ENCODE assay signal across 7 cellular contexts in the genomic region with DNA sequence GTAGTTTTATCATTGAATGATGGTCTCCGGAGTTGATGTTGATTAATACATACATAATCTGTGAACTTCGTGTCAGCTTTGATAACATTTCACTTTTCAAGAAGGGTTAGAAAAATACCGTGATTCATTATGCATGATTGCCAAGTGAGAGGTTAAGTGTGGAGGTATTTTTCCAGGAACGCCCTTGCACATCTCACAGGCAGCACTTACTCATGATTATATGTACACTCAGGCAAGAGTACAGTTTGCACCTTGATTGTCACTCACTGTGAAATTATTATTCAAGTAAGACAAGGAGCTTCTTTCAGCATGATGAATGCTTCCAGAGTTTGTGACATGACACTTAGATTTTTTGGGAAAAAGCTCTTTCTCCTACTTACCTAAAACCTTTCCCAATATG.
DNase-seq lines count a peak whose midpoint lies in the region; ATAC-seq and TF ChIP-seq lines count a peak whose summit lies in the region.
"Not testable (repeated sequence)": the region's sequence is repeated elsewhere in the genome, so short reads cannot be mapped to it uniquely, and the experiment has no call there.

No MANE protein-coding gene starts in this region.

- not testable (repeated sequence) for H3K9me3 ChIP-seq in PC-3 (ENCODE audit: low read length); RWPE2 (ENCODE audit: severe bottlenecking); left lung; lung (ENCODE audit: control insufficient read depth in 2 of 2, insufficient read depth in 1 of 2, low read length in 1 of 2)

- not testable (repeated sequence) for H4K20me1 ChIP-seq in PC-3 (ENCODE audit: low read length)

- H3K4me1 ChIP-seq in PC-3 (ENCODE audit: insufficient read depth, low read length); RWPE2 (ENCODE audit: insufficient read depth, poor library complexity, severe bottlenecking); foreskin keratinocyte; left lung; lung (ENCODE audit: control insufficient read depth in 2 of 2, insufficient read depth in 2 of 2, low read length in 2 of 2): not testable (repeated sequence)

- POLR2A ChIA-PET in PC-3 (lab: Charles Lee; ENCODE audit: unreplicated experiment): not testable (repeated sequence)

- H3K79me2 ChIP-seq in PC-3 (ENCODE audit: low read length): not testable (repeated sequence)

- TF ChIP-seq CTCF in PC-3 (conservative IDR thresholded peaks at IDR 0.05; ENCODE audit: low read depth, low read length); RWPE2 (IDR thresholded peaks at IDR 0.05; ENCODE audit: poor library complexity, severe bottlenecking); foreskin keratinocyte (conservative IDR thresholded peaks at IDR 0.05); left lung (IDR thresholded peaks at IDR 0.05); lung (IDR thresholded peaks at IDR 0.05; ENCODE audit: control extremely low read depth, extremely low read depth); omental fat pad (IDR thresholded peaks at IDR 0.05): not testable (repeated sequence)

- BruUV-seq in PC-3 (replicated peaks; lab: Mats Ljungman, UMichigan): not testable (repeated sequence)

- H3K36me3 ChIP-seq in PC-3 (ENCODE audit: low read depth, low read length); RWPE2 (ENCODE audit: low read depth); left lung; lung (ENCODE audit: control insufficient read depth in 2 of 2, insufficient read depth in 2 of 2, low read length in 2 of 2): not testable (repeated sequence)

- not testable (repeated sequence) for H3K27ac ChIP-seq in PC-3 (ENCODE audit: low read length); RWPE2 (ENCODE audit: poor library complexity, severe bottlenecking); foreskin keratinocyte; left lung; lung (ENCODE audit: low read depth in 1 of 2, low read length in 1 of 2)

- intact Hi-C loops in PC-3 (cut with micrococcal nuclease); left lung (cut with DNase I): not testable (repeated sequence)

- H3K4me3 ChIP-seq in PC-3 (ENCODE audit: low read length); RWPE2 (ENCODE audit: severe bottlenecking); left lung; lung: not testable (repeated sequence)

- H2AFZ ChIP-seq in PC-3 (ENCODE audit: low read length): not testable (repeated sequence)

- H3K9me2 ChIP-seq in PC-3 (replicated peaks; ENCODE audit: low read length): not testable (repeated sequence)

- not testable (repeated sequence) for DNase-seq in PC-3; RWPE2 (ENCODE audit: low spot score); foreskin keratinocyte; left lung; lung (ENCODE audit: low spot score); omental fat pad (ENCODE audit: low spot score)

- H3K9ac ChIP-seq in PC-3 (ENCODE audit: low read length): not testable (repeated sequence)

- ATAC-seq in PC-3 (peak; percentile 55), RWPE2 (ENCODE audit: low read depth) (peak; percentile 66; the same call in 1 of the 3 replicates), esophagus mucosa (peak; percentile 52), foreskin keratinocyte (peak; percentile 77), left lung (peak; percentile 48), lung (ENCODE audit: insufficient read depth, low FRiP score) (peak; percentile 53), omental fat pad (ENCODE audit: low FRiP score) (peak; percentile 91)

- not testable (repeated sequence) for H3K27me3 ChIP-seq in PC-3 (ENCODE audit: low read length); RWPE2 (ENCODE audit: insufficient read depth, poor library complexity, severe bottlenecking); foreskin keratinocyte; left lung; lung (ENCODE audit: control insufficient read depth, insufficient read depth)

- CTCF ChIA-PET in PC-3 (lab: Charles Lee): not testable (repeated sequence)

- not testable (repeated sequence) for H3K4me2 ChIP-seq in PC-3 (ENCODE audit: low read length)

- no CpG with 5 or more reads among the region's 4 CpGs for WGBS in lung, 2 donors

- H3F3A ChIP-seq in PC-3 (ENCODE audit: low read length, unreplicated experiment): not testable (repeated sequence)
